1 cellular context compared by ENCODE assay signal in the genomic region with DNA sequence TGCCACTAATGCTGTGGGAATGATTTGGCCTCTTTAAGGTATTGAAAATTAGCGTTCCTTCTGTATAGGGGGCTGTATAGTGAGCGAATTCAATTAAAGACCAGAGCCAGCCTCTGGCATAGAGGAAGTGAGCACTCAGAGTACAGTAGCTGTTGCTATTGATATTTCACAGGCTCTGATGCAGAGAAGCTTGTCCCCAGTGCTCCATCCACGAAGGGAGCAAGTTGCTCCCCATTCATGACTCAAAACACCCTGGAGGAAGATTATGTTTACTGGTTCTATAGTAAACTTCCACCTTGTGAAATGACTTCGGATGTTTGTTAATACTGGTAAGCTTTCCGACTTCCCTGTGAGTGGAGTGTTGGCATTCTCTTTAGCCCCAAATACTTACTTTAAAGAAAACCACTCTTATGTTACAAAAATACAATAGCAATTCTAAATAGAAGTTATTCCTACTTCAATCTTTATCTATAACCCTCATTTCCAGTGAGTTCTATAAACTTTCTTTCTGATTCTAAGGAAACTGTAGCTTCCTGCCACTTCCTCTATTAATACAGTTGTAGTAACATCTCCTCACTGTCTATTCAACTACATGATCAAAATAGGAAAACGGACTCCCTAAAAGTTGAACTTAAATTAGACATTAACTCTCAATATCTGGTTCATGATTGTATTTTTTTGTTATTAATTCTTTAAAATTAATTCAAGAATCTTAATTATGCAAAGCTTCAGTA.
TF ChIP-seq lines count a peak whose summit lies in the region.

No MANE protein-coding gene starts in this region.

TF ChIP-seq in GM23338, 12 proteins besides CTCF, POLR2A, EP300 and RAD21 (continued from another document):
- TF ChIP-seq, protein P1, sequence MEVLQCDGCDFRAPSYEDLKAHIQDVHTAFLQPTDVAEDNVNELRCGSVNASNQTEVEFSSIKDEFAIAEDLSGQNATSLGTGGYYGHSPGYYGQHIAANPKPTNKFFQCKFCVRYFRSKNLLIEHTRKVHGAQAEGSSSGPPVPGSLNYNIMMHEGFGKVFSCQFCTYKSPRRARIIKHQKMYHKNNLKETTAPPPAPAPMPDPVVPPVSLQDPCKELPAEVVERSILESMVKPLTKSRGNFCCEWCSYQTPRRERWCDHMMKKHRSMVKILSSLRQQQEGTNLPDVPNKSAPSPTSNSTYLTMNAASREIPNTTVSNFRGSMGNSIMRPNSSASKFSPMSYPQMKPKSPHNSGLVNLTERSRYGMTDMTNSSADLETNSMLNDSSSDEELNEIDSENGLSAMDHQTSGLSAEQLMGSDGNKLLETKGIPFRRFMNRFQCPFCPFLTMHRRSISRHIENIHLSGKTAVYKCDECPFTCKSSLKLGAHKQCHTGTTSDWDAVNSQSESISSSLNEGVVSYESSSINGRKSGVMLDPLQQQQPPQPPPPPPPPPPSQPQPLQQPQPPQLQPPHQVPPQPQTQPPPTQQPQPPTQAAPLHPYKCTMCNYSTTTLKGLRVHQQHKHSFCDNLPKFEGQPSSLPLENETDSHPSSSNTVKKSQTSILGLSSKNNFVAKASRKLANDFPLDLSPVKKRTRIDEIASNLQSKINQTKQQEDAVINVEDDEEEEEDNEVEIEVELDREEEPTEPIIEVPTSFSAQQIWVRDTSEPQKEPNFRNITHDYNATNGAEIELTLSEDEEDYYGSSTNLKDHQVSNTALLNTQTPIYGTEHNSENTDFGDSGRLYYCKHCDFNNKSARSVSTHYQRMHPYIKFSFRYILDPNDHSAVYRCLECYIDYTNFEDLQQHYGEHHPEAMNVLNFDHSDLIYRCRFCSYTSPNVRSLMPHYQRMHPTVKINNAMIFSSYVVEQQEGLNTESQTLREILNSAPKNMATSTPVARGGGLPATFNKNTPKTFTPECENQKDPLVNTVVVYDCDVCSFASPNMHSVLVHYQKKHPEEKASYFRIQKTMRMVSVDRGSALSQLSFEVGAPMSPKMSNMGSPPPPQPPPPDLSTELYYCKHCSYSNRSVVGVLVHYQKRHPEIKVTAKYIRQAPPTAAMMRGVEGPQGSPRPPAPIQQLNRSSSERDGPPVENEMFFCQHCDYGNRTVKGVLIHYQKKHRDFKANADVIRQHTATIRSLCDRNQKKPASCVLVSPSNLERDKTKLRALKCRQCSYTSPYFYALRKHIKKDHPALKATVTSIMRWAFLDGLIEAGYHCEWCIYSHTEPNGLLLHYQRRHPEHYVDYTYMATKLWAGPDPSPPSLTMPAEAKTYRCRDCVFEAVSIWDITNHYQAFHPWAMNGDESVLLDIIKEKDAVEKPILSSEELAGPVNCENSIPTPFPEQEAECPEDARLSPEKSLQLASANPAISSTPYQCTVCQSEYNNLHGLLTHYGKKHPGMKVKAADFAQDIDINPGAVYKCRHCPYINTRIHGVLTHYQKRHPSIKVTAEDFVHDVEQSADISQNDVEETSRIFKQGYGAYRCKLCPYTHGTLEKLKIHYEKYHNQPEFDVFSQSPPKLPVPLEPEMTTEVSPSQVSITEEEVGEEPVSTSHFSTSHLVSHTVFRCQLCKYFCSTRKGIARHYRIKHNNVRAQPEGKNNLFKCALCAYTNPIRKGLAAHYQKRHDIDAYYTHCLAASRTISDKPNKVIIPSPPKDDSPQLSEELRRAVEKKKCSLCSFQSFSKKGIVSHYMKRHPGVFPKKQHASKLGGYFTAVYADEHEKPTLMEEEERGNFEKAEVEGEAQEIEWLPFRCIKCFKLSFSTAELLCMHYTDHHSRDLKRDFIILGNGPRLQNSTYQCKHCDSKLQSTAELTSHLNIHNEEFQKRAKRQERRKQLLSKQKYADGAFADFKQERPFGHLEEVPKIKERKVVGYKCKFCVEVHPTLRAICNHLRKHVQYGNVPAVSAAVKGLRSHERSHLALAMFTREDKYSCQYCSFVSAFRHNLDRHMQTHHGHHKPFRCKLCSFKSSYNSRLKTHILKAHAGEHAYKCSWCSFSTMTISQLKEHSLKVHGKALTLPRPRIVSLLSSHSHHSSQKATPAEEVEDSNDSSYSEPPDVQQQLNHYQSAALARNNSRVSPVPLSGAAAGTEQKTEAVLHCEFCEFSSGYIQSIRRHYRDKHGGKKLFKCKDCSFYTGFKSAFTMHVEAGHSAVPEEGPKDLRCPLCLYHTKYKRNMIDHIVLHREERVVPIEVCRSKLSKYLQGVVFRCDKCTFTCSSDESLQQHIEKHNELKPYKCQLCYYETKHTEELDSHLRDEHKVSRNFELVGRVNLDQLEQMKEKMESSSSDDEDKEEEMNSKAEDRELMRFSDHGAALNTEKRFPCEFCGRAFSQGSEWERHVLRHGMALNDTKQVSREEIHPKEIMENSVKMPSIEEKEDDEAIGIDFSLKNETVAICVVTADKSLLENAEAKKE (CRISPR knock-in tag; IDR thresholded peaks at IDR 0.05): no peak
